In the genomic region with DNA sequence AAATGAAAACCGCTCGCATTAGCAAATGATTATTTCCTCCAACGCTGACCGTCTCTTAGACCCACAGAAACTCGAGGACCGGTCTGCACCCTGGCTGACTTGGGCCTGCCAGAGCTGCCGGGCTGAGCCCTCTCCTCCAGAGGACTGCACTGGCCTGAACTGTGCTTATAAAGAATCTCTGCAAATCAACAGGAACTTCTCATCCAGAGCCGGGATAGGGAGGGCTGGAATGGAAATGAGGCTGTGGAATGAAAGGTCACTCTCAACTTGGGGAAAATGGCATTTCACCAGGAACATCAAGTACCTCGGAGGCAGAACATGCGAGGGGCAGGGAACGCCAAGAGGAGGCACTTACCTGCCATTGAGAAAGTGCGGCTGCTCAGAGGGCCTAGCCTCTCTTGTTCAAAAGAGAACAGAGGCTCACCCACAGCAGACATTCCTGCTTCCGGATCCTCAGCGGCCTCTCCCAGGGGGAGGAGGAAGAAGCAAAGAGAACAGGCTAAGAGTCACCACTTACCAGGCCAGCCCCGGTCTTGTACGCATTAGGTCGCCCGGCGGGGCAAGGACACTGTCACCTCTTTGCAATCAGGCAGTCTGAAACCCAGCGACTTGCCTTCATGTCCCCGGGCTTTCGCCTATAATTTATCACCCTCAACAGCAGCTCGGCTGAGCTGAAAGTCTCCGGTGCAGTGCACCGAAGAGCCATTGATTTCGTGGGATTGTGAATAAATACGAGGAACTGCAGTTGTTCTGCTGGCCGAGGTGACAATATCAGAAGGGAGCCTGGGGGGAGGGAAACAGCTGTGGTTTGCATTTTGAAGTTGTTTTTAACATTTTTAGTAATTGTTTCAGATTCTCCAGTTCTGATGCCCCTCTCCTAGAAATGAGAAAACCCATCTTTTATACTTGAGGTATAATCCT, we compare ENCODE assay signal across 8 cellular contexts. TPM values are rescaled to one million over a fixed set of nuclear protein-coding genes. Genes with fewer than 3 reads are reported as not detected.
DNase-seq lines count a peak whose midpoint lies in the region; ATAC-seq and TF ChIP-seq lines count a peak whose summit lies in the region.

No MANE protein-coding gene starts in this region.

- POLR2A ChIA-PET in AG04449 (lab: Yijun Ruan, JAX) = interaction anchor here (0.9 to 4.9 kb wide), 3 partner anchors 8 to 45 kb away, joined by 4 to 66 read pairs (median 7); a partner anchor contains a TSS
- POLR2A ChIA-PET in WTC11 (lab: Charles Lee) = interaction anchor here (0.7 to 8.2 kb wide), 7 partner anchors 10 to 52 kb away, joined by 3 to 140 read pairs (median 6); a partner anchor contains a TSS

- H3K9me3 ChIP-seq in esophagus muscularis mucosa (peaks cover 0 to 5% (median 0%) of the 10 kb centered on the region in 4 donors), tibial artery (no peaks in the 10 kb centered on the region)

- no peaks in the 10 kb centered on the region for H3K9me3 Mint-ChIP-seq in WTC11

- 8% methylated on average over 21 of the region's 28 CpGs for WGBS in esophagus muscularis mucosa

- H3K36me3 ChIP-seq in esophagus muscularis mucosa (no peaks in the 10 kb centered on the region), tibial artery (no peaks in the 10 kb centered on the region)

- TF ChIP-seq EP300 in esophagus muscularis mucosa (IDR thresholded peaks at IDR 0.05) = peak; percentile 99

- H3K4me3 ChIP-seq in AG04449 (ENCODE audit: low read depth, low read length) (peak overlapping the region; percentile 19; the same call in 1 of the 2 replicates), HL-60 (replicated peaks; ENCODE audit: insufficient read depth, low read length) (no peak overlapping the region), esophagus muscularis mucosa (peak overlapping the region; percentile 40 to 54 (median 45)), tibial artery (peak overlapping the region; percentile 34 to 41)

- peaks cover 3% of the 10 kb centered on the region; the same call in 1 of the 2 replicates for H3K36me3 Mint-ChIP-seq in WTC11

- H3K4me3 Mint-ChIP-seq in WTC11 = peak overlapping the region; percentile 59

- TF ChIP-seq POLR2A in esophagus muscularis mucosa (IDR thresholded peaks at IDR 0.05; ENCODE audit: low read depth) = peak; percentile 60

- intact Hi-C loops in esophagus muscularis mucosa (cut with DNase I) (loop anchor here (1.0 kb wide), 1 partner anchor 41 kb away; no protein-coding TSS in a partner anchor), tibial artery (cut with DNase I; ENCODE audit: low total_unique reads) (loop anchor here (5.0 kb wide), 1 partner anchor 42 kb away; no protein-coding TSS in a partner anchor)

- peak overlapping the region; percentile 72 for H3K27ac ChIP-seq in HL-60 (replicated peaks)
- H3K27ac ChIP-seq in esophagus muscularis mucosa (replicated peaks in 1 of 4) = peak overlapping the region; percentile 92 to 99 (median 96)
- peak overlapping the region; percentile 90 to 95 for H3K27ac ChIP-seq in tibial artery

- H3K4me1 Mint-ChIP-seq in WTC11 = peaks cover 97% of the 10 kb centered on the region

- DNase-seq in AG04449 (ENCODE audit: low read depth, low spot score) (no peak), HL-60 (ENCODE audit: low read depth in 1 of 2, low spot score in 1 of 2) (peak; percentile 22 to 59), WTC11 (ENCODE audit: low spot score) (peak; percentile 58), esophagus muscularis mucosa (ENCODE audit: extremely low spot score) (peak; percentile 97), middle frontal gyrus (ENCODE audit: extremely low spot score, low spot score) (peak; percentile 18), tibial artery (peak; percentile 89 to 92)

- CTCF ChIA-PET in AG04449 (lab: Yijun Ruan, JAX) = interaction anchor here (1.3 to 1.5 kb wide), 5 partner anchors 9 to 66 kb away, joined by 3 to 5 read pairs (median 4); no protein-coding TSS in a partner anchor
- CTCF ChIA-PET in WTC11 (lab: Charles Lee) = interaction anchor here (1.2 to 4.0 kb wide), 4 partner anchors 11 to 65 kb away, joined by 3 to 34 read pairs (median 8); a partner anchor contains a TSS

- H3K27me3 ChIP-seq in HL-60 (ENCODE audit: insufficient read depth, poor library complexity, severe bottlenecking) (no peaks in the 10 kb centered on the region), esophagus muscularis mucosa (no peaks in the 10 kb centered on the region), tibial artery (no peaks in the 10 kb centered on the region)

- H3K27me3 Mint-ChIP-seq in WTC11 (ENCODE audit: low read depth) = no peaks in the 10 kb centered on the region

- peak overlapping the region; percentile 100 for H3K27ac Mint-ChIP-seq in WTC11

- H3K4me1 ChIP-seq in esophagus muscularis mucosa (peaks cover 87 to 100% (median 98%) of the 10 kb centered on the region in 4 donors), tibial artery (peaks cover 4 to 74% (median 64%) of the 10 kb centered on the region in 4 donors)

- ATAC-seq in WTC11 = peak; percentile 9
- no peak for ATAC-seq in GM21529 (IDR thresholded peaks at IDR 0.05; ENCODE audit: unreplicated experiment)
- ATAC-seq in GM21515 (IDR thresholded peaks at IDR 0.05; ENCODE audit: unreplicated experiment) = no peak

- no peak for TF ChIP-seq CTCF in AG04449 (IDR thresholded peaks at IDR 0.05; ENCODE audit: insufficient read depth, low read length, missing control alignments)
- TF ChIP-seq CTCF in HL-60 (IDR thresholded peaks at IDR 0.05; ENCODE audit: insufficient read depth, low read length) = no peak
- TF ChIP-seq CTCF in WTC11 (IDR thresholded peaks at IDR 0.05) = no peak
- no peak for TF ChIP-seq CTCF in esophagus muscularis mucosa (IDR thresholded peaks at IDR 0.05)
- no peak for TF ChIP-seq CTCF in tibial artery (IDR thresholded peaks at IDR 0.05)

TF ChIP-seq in WTC11, 78 proteins besides CTCF, POLR2A, EP300 and RAD21 (continues in another document):
- TF ChIP-seq, protein P1, sequence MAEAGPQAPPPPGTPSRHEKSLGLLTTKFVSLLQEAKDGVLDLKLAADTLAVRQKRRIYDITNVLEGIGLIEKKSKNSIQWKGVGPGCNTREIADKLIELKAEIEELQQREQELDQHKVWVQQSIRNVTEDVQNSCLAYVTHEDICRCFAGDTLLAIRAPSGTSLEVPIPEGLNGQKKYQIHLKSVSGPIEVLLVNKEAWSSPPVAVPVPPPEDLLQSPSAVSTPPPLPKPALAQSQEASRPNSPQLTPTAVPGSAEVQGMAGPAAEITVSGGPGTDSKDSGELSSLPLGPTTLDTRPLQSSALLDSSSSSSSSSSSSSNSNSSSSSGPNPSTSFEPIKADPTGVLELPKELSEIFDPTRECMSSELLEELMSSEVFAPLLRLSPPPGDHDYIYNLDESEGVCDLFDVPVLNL (CRISPR knock-in tag; IDR thresholded peaks at IDR 0.05; ENCODE audit: borderline replicate concordance, low read depth) = no peak
- TF ChIP-seq NFYB (CRISPR knock-in tag; conservative IDR thresholded peaks at IDR 0.05; ENCODE audit: low read depth) (no peak), RORB (CRISPR knock-in tag; IDR thresholded peaks at IDR 0.05) (no peak), ZNF232 (CRISPR knock-in tag; IDR thresholded peaks at IDR 0.05) (no peak), JUN (CRISPR knock-in tag; IDR thresholded peaks at IDR 0.05) (no peak), FOXJ3 (CRISPR knock-in tag; IDR thresholded peaks at IDR 0.05; ENCODE audit: borderline replicate concordance) (no peak), KAT7 (CRISPR knock-in tag; IDR thresholded peaks at IDR 0.05; ENCODE audit: borderline replicate concordance) (no peak), CBFB (CRISPR knock-in tag; IDR thresholded peaks at IDR 0.05; ENCODE audit: low read depth) (no peak), TEAD1 (CRISPR knock-in tag; IDR thresholded peaks at IDR 0.05) (no peak), TP53 (CRISPR knock-in tag; IDR thresholded peaks at IDR 0.05) (no peak)
- TF ChIP-seq, protein P2, sequence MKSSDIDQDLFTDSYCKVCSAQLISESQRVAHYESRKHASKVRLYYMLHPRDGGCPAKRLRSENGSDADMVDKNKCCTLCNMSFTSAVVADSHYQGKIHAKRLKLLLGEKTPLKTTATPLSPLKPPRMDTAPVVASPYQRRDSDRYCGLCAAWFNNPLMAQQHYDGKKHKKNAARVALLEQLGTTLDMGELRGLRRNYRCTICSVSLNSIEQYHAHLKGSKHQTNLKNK (CRISPR knock-in tag; IDR thresholded peaks at IDR 0.05) = no peak
- TF ChIP-seq, protein P3, sequence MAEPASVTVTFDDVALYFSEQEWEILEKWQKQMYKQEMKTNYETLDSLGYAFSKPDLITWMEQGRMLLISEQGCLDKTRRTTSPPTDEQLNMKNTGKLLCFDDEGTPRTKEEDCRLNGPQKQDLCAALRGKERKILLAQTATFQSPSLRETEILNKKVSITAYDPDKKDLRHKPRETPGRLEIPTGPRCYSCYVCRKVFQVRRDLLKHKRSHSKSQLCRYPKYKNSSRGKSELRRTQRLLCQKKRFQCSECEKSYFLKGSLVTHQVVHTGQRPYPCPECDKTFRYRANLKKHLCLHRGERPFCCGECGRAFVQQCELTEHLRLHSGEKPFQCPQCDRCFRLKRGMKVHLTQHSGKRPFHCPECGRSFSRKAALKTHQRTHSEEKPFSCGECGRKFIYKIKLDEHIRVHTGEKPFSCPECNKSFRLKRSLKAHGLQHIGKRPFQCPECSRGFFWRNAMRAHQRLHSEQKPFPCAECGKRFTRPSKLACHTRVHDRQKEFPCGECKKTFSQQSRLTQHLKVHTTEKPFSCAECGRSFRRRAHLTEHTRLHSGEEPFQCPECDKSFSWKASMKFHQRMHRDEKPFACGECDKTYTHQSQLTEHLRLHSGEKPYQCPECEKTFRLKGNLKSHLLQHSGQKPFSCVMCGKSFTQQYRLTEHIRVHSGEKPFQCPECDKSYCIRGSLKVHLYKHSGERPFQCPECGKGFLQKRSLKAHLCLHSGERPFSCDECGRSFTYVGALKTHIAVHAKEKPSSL (CRISPR knock-in tag; conservative IDR thresholded peaks at IDR 0.05) = peak; percentile 21; the same call in 1 of the 2 replicates

RNA-seq across cellular contexts. Expression of a gene that starts 37.6 kb away (rescaled TPM):
- 114 to 149 TPM (median 127 TPM) in 3 replicates for total RNA-seq in WTC11 (2021)
- 10 to 100 TPM; 44.6 to 78.6 (median 65.8) TPM for total RNA-seq in esophagus muscularis mucosa
